In genomic region chr15:90209591-90209990, GRCh38 we compare ENCODE assay signal across 1 cellular context.
TF ChIP-seq lines count a peak whose summit lies in the region.

No MANE protein-coding gene starts in this region.

TF ChIP-seq in GM12878, 131 proteins besides CTCF, POLR2A, EP300 and RAD21 (continues in another document):
- TF ChIP-seq SP1 (IDR thresholded peaks at IDR 0.05; ENCODE audit: low read depth, low read length) (no peak), TBL1XR1 (IDR thresholded peaks at IDR 0.05; ENCODE audit: low read depth, low read length) (no peak), E2F8 (IDR thresholded peaks at IDR 0.05; ENCODE audit: low read depth, partially characterized antibody) (no peak), BCLAF1 (IDR thresholded peaks at IDR 0.05) (no peak), HDAC6 (IDR thresholded peaks at IDR 0.05; ENCODE audit: unreplicated experiment) (no peak), USF2 (IDR thresholded peaks at IDR 0.05; ENCODE audit: borderline replicate concordance, low read depth, low read length) (no peak), IKZF2 (IDR thresholded peaks at IDR 0.05) (peak; percentile 60 to 63), ZNF207 (IDR thresholded peaks at IDR 0.05; ENCODE audit: borderline replicate concordance) (no peak), REST (IDR thresholded peaks at IDR 0.05; ENCODE audit: low read depth, low read length) (no peak), ATF3 (IDR thresholded peaks at IDR 0.05; ENCODE audit: borderline replicate concordance, extremely low read depth, low read depth, low read length) (no peak), MEF2A (IDR thresholded peaks at IDR 0.05; ENCODE audit: insufficient read depth, low read depth, low read length) (0 out of 2 replicates have a peak, but pooled peaks have one; percentile 9), POLR2AphosphoS2 (IDR thresholded peaks at IDR 0.05; ENCODE audit: low read depth, low read length) (no peak), ZNF384 (IDR thresholded peaks at IDR 0.05; ENCODE audit: borderline replicate concordance, low read depth, low read length) (no peak), BRCA1 (IDR thresholded peaks at IDR 0.05; ENCODE audit: low read depth, low read length) (no peak), SIN3A (IDR thresholded peaks at IDR 0.05; ENCODE audit: low read depth, low read length) (no peak), HCFC1 (IDR thresholded peaks at IDR 0.05; ENCODE audit: low read length) (no peak), RAD51 (IDR thresholded peaks at IDR 0.05) (no peak), SMAD5 (IDR thresholded peaks at IDR 0.05; ENCODE audit: low read depth) (no peak), EED (IDR thresholded peaks at IDR 0.05; ENCODE audit: low read depth) (peak; percentile 90), MYC (IDR thresholded peaks at IDR 0.05; ENCODE audit: insufficient read depth, insufficient read length, insufficient replicate concordance, low read length, severe bottlenecking) (no peak), IRF5 (IDR thresholded peaks at IDR 0.05; ENCODE audit: borderline replicate concordance) (no peak), RFX5 (IDR thresholded peaks at IDR 0.05; ENCODE audit: low read depth, low read length) (no peak), FOXK2 (IDR thresholded peaks at IDR 0.05) (no peak), WRNIP1 (IDR thresholded peaks at IDR 0.05; ENCODE audit: borderline replicate concordance, low read depth, low read length) (no peak), PRDM15 (CRISPR knock-in tag; IDR thresholded peaks at IDR 0.05) (no peak), KAT2A (conservative IDR thresholded peaks at IDR 0.05; ENCODE audit: control insufficient read depth, low read depth, low read length) (no peak), ZNF24 (IDR thresholded peaks at IDR 0.05) (no peak), POLR2AphosphoS5 (IDR thresholded peaks at IDR 0.05; ENCODE audit: low read length) (no peak), STAT1 (conservative IDR thresholded peaks at IDR 0.05) (no peak), CBX3 (IDR thresholded peaks at IDR 0.05; ENCODE audit: borderline replicate concordance, low read depth) (no peak)
- TF ChIP-seq, protein P1, sequence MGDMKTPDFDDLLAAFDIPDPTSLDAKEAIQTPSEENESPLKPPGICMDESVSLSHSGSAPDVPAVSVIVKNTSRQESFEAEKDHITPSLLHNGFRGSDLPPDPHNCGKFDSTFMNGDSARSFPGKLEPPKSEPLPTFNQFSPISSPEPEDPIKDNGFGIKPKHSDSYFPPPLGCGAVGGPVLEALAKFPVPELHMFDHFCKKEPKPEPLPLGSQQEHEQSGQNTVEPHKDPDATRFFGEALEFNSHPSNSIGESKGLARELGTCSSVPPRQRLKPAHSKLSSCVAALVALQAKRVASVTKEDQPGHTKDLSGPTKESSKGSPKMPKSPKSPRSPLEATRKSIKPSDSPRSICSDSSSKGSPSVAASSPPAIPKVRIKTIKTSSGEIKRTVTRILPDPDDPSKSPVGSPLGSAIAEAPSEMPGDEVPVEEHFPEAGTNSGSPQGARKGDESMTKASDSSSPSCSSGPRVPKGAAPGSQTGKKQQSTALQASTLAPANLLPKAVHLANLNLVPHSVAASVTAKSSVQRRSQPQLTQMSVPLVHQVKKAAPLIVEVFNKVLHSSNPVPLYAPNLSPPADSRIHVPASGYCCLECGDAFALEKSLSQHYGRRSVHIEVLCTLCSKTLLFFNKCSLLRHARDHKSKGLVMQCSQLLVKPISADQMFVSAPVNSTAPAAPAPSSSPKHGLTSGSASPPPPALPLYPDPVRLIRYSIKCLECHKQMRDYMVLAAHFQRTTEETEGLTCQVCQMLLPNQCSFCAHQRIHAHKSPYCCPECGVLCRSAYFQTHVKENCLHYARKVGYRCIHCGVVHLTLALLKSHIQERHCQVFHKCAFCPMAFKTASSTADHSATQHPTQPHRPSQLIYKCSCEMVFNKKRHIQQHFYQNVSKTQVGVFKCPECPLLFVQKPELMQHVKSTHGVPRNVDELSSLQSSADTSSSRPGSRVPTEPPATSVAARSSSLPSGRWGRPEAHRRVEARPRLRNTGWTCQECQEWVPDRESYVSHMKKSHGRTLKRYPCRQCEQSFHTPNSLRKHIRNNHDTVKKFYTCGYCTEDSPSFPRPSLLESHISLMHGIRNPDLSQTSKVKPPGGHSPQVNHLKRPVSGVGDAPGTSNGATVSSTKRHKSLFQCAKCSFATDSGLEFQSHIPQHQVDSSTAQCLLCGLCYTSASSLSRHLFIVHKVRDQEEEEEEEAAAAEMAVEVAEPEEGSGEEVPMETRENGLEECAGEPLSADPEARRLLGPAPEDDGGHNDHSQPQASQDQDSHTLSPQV (IDR thresholded peaks at IDR 0.05): no peak
- TF ChIP-seq, protein P2, sequence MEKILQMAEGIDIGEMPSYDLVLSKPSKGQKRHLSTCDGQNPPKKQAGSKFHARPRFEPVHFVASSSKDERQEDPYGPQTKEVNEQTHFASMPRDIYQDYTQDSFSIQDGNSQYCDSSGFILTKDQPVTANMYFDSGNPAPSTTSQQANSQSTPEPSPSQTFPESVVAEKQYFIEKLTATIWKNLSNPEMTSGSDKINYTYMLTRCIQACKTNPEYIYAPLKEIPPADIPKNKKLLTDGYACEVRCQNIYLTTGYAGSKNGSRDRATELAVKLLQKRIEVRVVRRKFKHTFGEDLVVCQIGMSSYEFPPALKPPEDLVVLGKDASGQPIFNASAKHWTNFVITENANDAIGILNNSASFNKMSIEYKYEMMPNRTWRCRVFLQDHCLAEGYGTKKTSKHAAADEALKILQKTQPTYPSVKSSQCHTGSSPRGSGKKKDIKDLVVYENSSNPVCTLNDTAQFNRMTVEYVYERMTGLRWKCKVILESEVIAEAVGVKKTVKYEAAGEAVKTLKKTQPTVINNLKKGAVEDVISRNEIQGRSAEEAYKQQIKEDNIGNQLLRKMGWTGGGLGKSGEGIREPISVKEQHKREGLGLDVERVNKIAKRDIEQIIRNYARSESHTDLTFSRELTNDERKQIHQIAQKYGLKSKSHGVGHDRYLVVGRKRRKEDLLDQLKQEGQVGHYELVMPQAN (conservative IDR thresholded peaks at IDR 0.05): no peak
